Comparison of ENCODE assay signal across 1 cellular context in genomic region chr2:66041902-66042657, GRCh38.
TF ChIP-seq lines count a peak whose summit lies in the region.

No MANE protein-coding gene starts in this region.

TF ChIP-seq in H1, 55 proteins besides CTCF, POLR2A, EP300 and RAD21 (continued from another document):
- no peak for TF ChIP-seq KDM4A (IDR thresholded peaks at IDR 0.05; ENCODE audit: low read depth, low read length, severe bottlenecking)
